In the genomic region with DNA sequence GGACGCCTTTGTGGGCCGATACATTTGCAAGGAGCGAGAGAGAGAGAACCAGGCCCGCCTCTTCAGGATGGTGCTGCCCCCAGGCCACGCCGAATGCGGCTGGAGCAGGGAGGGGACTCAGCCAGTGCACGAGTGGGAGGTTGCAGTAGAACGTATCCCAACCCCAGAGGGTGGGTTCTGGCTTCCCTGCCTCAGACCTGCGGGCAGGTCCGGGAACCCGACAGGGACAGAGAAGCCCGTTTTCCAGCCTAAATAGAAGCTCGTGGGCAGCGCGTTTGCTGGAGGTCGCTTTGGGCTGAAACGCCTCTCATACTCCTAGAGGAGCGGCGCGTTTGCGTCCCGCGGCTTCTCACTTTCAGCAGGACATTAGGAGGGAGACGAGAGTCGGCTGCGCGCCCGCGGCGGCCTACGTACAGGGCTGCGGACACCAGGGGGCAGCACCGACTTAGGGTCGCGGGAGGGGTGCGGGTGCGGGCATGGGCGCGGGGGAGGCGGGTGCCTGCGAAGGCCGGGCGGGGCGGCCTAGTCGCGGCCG, we compare ENCODE assay signal across 9 cellular contexts. TPM values are rescaled to one million over a fixed set of nuclear protein-coding genes. Genes with fewer than 3 reads are reported as not detected.
DNase-seq lines count a peak whose midpoint lies in the region; ATAC-seq, FAIRE-seq and TF ChIP-seq lines count a peak whose summit lies in the region.
"Had no signal": no experiment of that assay in that cellular context is flagged by ENCODE, and none has a peak within 500 bp of the region (broad histone marks: within the 10 kb centered on the region; RNA-seq: fewer than 3 reads in every experiment).

No MANE protein-coding gene starts in this region.

- no peak for TF ChIP-seq POLR2A in GM12891 (IDR thresholded peaks at IDR 0.05; ENCODE audit: low read depth, low read length)

- intact Hi-C loops in left ventricle myocardium inferior (cut with micrococcal nuclease) (loop anchor here (10.0 kb wide), 1 partner anchor 134 kb away; no protein-coding TSS in a partner anchor), aorta (cut with DNase I) (loop anchor here in 1 of 2 donors (5.0 to 10.0 kb wide), 4 partner anchors 82 to 688 kb away; partner anchors contain the start of gene MED13)

- H3K27ac Mint-ChIP-seq in activated naive CD8-positive, alpha-beta T cell, result no peak overlapping the region

- peaks cover 69% of the 10 kb centered on the region for H3K4me1 ChIP-seq in left ventricle myocardium inferior
- peaks cover 2% of the 10 kb centered on the region for H3K4me1 ChIP-seq in rectal smooth muscle tissue (ENCODE audit: control insufficient read depth, insufficient read depth, low read length)
- no peaks in the 10 kb centered on the region for H3K4me1 ChIP-seq in aorta (ENCODE audit: control insufficient read depth in 1 of 2, insufficient read depth in 2 of 2, low read length in 2 of 2)

- H3K9ac ChIP-seq in SK-N-MC (ENCODE audit: insufficient read length) (no peak overlapping the region), rectal smooth muscle tissue (ENCODE audit: low read length) (no peak overlapping the region)

- H3K27me3 ChIP-seq in left ventricle myocardium inferior (ENCODE audit: low read depth), result peaks cover 43% of the 10 kb centered on the region
- peaks cover 50% of the 10 kb centered on the region for H3K27me3 ChIP-seq in rectal smooth muscle tissue (ENCODE audit: control insufficient read depth, insufficient read depth, low read length)
- no peaks in the 10 kb centered on the region for H3K27me3 ChIP-seq in aorta (ENCODE audit: control insufficient read depth in 1 of 2, insufficient read depth in 2 of 2, low read length in 1 of 2)

- peaks cover 21% of the 10 kb centered on the region for H3K27me3 Mint-ChIP-seq in activated naive CD8-positive, alpha-beta T cell

- H3K9me3 ChIP-seq in SK-N-MC (ENCODE audit: low read depth, low read length), result no peaks in the 10 kb centered on the region
- no peaks in the 10 kb centered on the region for H3K9me3 ChIP-seq in left ventricle myocardium inferior (replicated peaks)
- H3K9me3 ChIP-seq in aorta (ENCODE audit: control insufficient read depth, low read length), result no peaks in the 10 kb centered on the region

- H3K4me3 ChIP-seq in SK-N-MC (peak overlapping the region; percentile 88), left ventricle myocardium inferior (peak overlapping the region; percentile 77), rectal smooth muscle tissue (ENCODE audit: low read length) (peak overlapping the region; percentile 67), aorta (ENCODE audit: low read length in 2 of 2) (peak overlapping the region in 1 of 2 donors; percentile 3)

- peak; percentile 63 for TF ChIP-seq CTCF in left ventricle myocardium inferior (IDR thresholded peaks at IDR 0.05; ENCODE audit: borderline replicate concordance)

- no peak for FAIRE-seq in GM12891 (lab: Jason Lieb, UNC)
- FAIRE-seq: colon had no signal

- no peaks in the 10 kb centered on the region for H3K36me3 Mint-ChIP-seq in activated naive CD8-positive, alpha-beta T cell

- ATAC-seq in aorta (ENCODE audit: low FRiP score) (peak; percentile 64), HG03469 (IDR thresholded peaks at IDR 0.05; ENCODE audit: unreplicated experiment) (no peak), GM18517 (IDR thresholded peaks at IDR 0.05; ENCODE audit: unreplicated experiment) (no peak)

- peak overlapping the region; percentile 78 for H3K4me3 Mint-ChIP-seq in activated naive CD8-positive, alpha-beta T cell

- H3K9me3 Mint-ChIP-seq in activated naive CD8-positive, alpha-beta T cell (ENCODE audit: low read depth), result no peaks in the 10 kb centered on the region

- H3K27ac ChIP-seq in SK-N-MC (no peak overlapping the region), left ventricle myocardium inferior (replicated peaks) (peak overlapping the region; percentile 93), rectal smooth muscle tissue (ENCODE audit: low read depth, low read length) (no peak overlapping the region), aorta (ENCODE audit: low read depth in 1 of 2, low read length in 2 of 2) (peak overlapping the region in 1 of 2 donors; percentile 97)

- H3K36me3 ChIP-seq in SK-N-MC (ENCODE audit: insufficient read depth, low read length) (no peaks in the 10 kb centered on the region), left ventricle myocardium inferior (peaks cover under 1% of the 10 kb centered on the region), rectal smooth muscle tissue (ENCODE audit: control insufficient read depth, insufficient read depth, low read length) (no peaks in the 10 kb centered on the region), aorta (ENCODE audit: control insufficient read depth in 1 of 2, insufficient read depth in 2 of 2, low read length in 1 of 2) (no peaks in the 10 kb centered on the region)

- peaks cover 21% of the 10 kb centered on the region for H3K4me1 Mint-ChIP-seq in activated naive CD8-positive, alpha-beta T cell (ENCODE audit: low read depth)

- 9 to 12% methylated on average over 41 to 48 of the region's 48 CpGs for WGBS in aorta, 2 donors

- DNase-seq in GM12891 (ENCODE audit: insufficient read length, low spot score) (peak; percentile 38), SK-N-MC (ENCODE audit: low read depth, low spot score) (no peak), left ventricle myocardium inferior (peak; percentile 80), aorta (peak; percentile 85 to 94)

TF ChIP-seq in GM12891, 5 proteins besides CTCF, POLR2A, EP300 and RAD21:
- no peak for TF ChIP-seq POLR2AphosphoS5 (IDR thresholded peaks at IDR 0.05; ENCODE audit: low read depth, low read length)
- TF ChIP-seq SPI1 (IDR thresholded peaks at IDR 0.05; ENCODE audit: low read depth, low read length), result no peak
- no peak for TF ChIP-seq TAF1 (IDR thresholded peaks at IDR 0.05; ENCODE audit: low read depth, low read length)
- TF ChIP-seq PAX5 (IDR thresholded peaks at IDR 0.05; ENCODE audit: insufficient read depth, low read length, severe bottlenecking), result no peak
- no peak for TF ChIP-seq POU2F2 (IDR thresholded peaks at IDR 0.05; ENCODE audit: low read depth, low read length)

RNA-seq across cellular contexts. Expression of gene TBX2, which starts 11.0 kb away (rescaled TPM):
- polyA plus RNA-seq in GM12891 (2012; ENCODE audit: low read depth, missing spikeins), result 0.01 TPM
- total RNA-seq in left ventricle myocardium inferior (8.2 TPM), aorta (10 to 100 TPM; 28.9 to 42.6 TPM)
- polyA plus RNA-seq in aorta, result 100 to 1,000 TPM in 1 of 2 donors, 10 to 100 TPM in 1; 11.5 to 116 TPM

RNA-seq across cellular contexts. Expression of gene TBX4, which starts 41.6 kb away (rescaled TPM):
- not detected for polyA plus RNA-seq in GM12891 (2012; ENCODE audit: low read depth, missing spikeins)
- total RNA-seq in left ventricle myocardium inferior (not detected), aorta (under 1 TPM; 0.23 to 0.27 TPM)
- polyA plus RNA-seq in aorta, result not detected
